1 cellular context compared by ENCODE assay signal in genomic region chr3:51982838-51983577, GRCh38.
A peak's percentile ranks its signal among the peaks of the same experiment; 100 is the strongest.
TF ChIP-seq lines count a peak whose summit lies in the region.

TSS of gene ACY1 (plus strand) at chr3:51983535. CDS start at chr3:51984065, 530 bp downstream.

TF ChIP-seq in HepG2, 621 proteins besides CTCF, POLR2A, EP300 and RAD21 (continued from another document and continues in another):
- TF ChIP-seq DMAP1 (CRISPR knock-in tag; IDR thresholded peaks at IDR 0.05) (peak; percentile 97), ZNF230 (CRISPR knock-in tag; IDR thresholded peaks at IDR 0.05) (peak; percentile 83), ATF4 (CRISPR knock-in tag; IDR thresholded peaks at IDR 0.05) (peak in 1 of 2 experiments; percentile 71; a peak in 2 of 4 replicates), MTERF4 (CRISPR knock-in tag; IDR thresholded peaks at IDR 0.05) (no peak), ATF2 (CRISPR knock-in tag; IDR thresholded peaks at IDR 0.05) (peak; percentile 16; the same call in 1 of the 2 replicates), MAFG (CRISPR knock-in tag; IDR thresholded peaks at IDR 0.05) (no peak), HNRNPLL (IDR thresholded peaks at IDR 0.05; ENCODE audit: low read depth, low read length, poor library complexity, severe bottlenecking) (peak; percentile 58), ZBTB39 (CRISPR knock-in tag; IDR thresholded peaks at IDR 0.05) (no peak), ZNF800 (CRISPR knock-in tag; IDR thresholded peaks at IDR 0.05) (no peak), NR2F2 (IDR thresholded peaks at IDR 0.05; ENCODE audit: borderline replicate concordance, low read depth) (peak; percentile 68; the same call in 1 of the 2 replicates), HOXA7 (CRISPR knock-in tag; IDR thresholded peaks at IDR 0.05) (peak; percentile 36; the same call in 1 of the 2 replicates), HOXD1 (CRISPR knock-in tag; IDR thresholded peaks at IDR 0.05) (peak; percentile 78), REST (IDR thresholded peaks at IDR 0.05; ENCODE audit: borderline replicate concordance in 1 of 2, low read depth in 1 of 2, low read length in 2 of 2) (peak in 1 of 2 experiments; percentile 47; a peak in 1 of 4 replicates), ZNF598 (CRISPR knock-in tag; IDR thresholded peaks at IDR 0.05; ENCODE audit: borderline replicate concordance) (peak; percentile 15; the same call in 1 of the 2 replicates), LCORL (IDR thresholded peaks at IDR 0.05) (no peak), LCORL (CRISPR knock-in tag; IDR thresholded peaks at IDR 0.05) (peak; percentile 91), CREB1 (IDR thresholded peaks at IDR 0.05) (peak; percentile 62; the same call in 1 of the 2 replicates), CREB1 (CRISPR knock-in tag; IDR thresholded peaks at IDR 0.05) (no peak), POLR2AphosphoS5 (IDR thresholded peaks at IDR 0.05; ENCODE audit: low read depth, low read length) (peak; percentile 98), SCMH1 (CRISPR knock-in tag; IDR thresholded peaks at IDR 0.05; ENCODE audit: borderline replicate concordance) (no peak), DPF2 (CRISPR knock-in tag; IDR thresholded peaks at IDR 0.05; ENCODE audit: borderline replicate concordance, low read depth) (peak; percentile 47; the same call in 1 of the 2 replicates), PRDM10 (CRISPR knock-in tag; IDR thresholded peaks at IDR 0.05; ENCODE audit: low read depth) (no peak; the same call in 1 of the 2 replicates), THAP8 (CRISPR knock-in tag; IDR thresholded peaks at IDR 0.05; ENCODE audit: borderline replicate concordance) (no peak), YEATS4 (CRISPR knock-in tag; IDR thresholded peaks at IDR 0.05; ENCODE audit: borderline replicate concordance) (peak; percentile 91; the same call in 1 of the 2 replicates), THAP11 (CRISPR knock-in tag; IDR thresholded peaks at IDR 0.05) (peak; percentile 83), SIX1 (CRISPR knock-in tag; IDR thresholded peaks at IDR 0.05; ENCODE audit: borderline replicate concordance) (no peak), MED13 (CRISPR knock-in tag; IDR thresholded peaks at IDR 0.05) (peak; percentile 76; the same call in 1 of the 2 replicates), MYC (CRISPR knock-in tag; IDR thresholded peaks at IDR 0.05; ENCODE audit: borderline replicate concordance) (peak; percentile 99), ZNF530 (CRISPR knock-in tag; IDR thresholded peaks at IDR 0.05; ENCODE audit: low read depth) (no peak), ARID3A (IDR thresholded peaks at IDR 0.05; ENCODE audit: low read depth, low read length) (no peak), LRRFIP1 (CRISPR knock-in tag; conservative IDR thresholded peaks at IDR 0.05) (no peak), ZSCAN29 (CRISPR knock-in tag; conservative IDR thresholded peaks at IDR 0.05) (peak; percentile 97), ZBTB38 (CRISPR knock-in tag; IDR thresholded peaks at IDR 0.05) (peak; percentile 63), KDM3A (CRISPR knock-in tag; IDR thresholded peaks at IDR 0.05; ENCODE audit: low read depth) (peak; percentile 44; the same call in 1 of the 2 replicates), ZNF251 (CRISPR knock-in tag; IDR thresholded peaks at IDR 0.05) (no peak), SMYD3 (CRISPR knock-in tag; IDR thresholded peaks at IDR 0.05) (peak; percentile 35; the same call in 1 of the 2 replicates), NR0B2 (CRISPR knock-in tag; IDR thresholded peaks at IDR 0.05) (peak; percentile 50), NCOA5 (CRISPR knock-in tag; IDR thresholded peaks at IDR 0.05) (no peak)
